Comparison of ENCODE assay signal across 11 cellular contexts in genomic region chr17:44121206-44121605, GRCh38. TPM values are rescaled to one million over a fixed set of nuclear protein-coding genes. Genes with fewer than 3 reads are reported as not detected.
DNase-seq lines count a peak whose midpoint lies in the region; ATAC-seq and TF ChIP-seq lines count a peak whose summit lies in the region.
"Had no signal": no experiment of that assay in that cellular context is flagged by ENCODE, and none has a peak within 500 bp of the region (broad histone marks: within the 10 kb centered on the region; RNA-seq: fewer than 3 reads in every experiment).

No MANE protein-coding gene starts in this region.

- H3K36me3 Mint-ChIP-seq in GM23338 (ENCODE audit: low read depth) = peaks cover 3% of the 10 kb centered on the region; the same call in 1 of the 3 replicates

- H3K4me2 ChIP-seq in GM23338 = peak overlapping the region; percentile 98

- no peaks in the 10 kb centered on the region for H3K9me3 ChIP-seq in gastrocnemius medialis

- H3K27me3 Mint-ChIP-seq in GM23338 (ENCODE audit: insufficient read depth, low read depth, poor library complexity) = peaks cover 7% of the 10 kb centered on the region

- H3K79me2 ChIP-seq in GM23338 (replicated peaks; ENCODE audit: insufficient read depth) = peaks cover 44% of the 10 kb centered on the region

- H3K4me3 Mint-ChIP-seq in GM23338 = peak overlapping the region; percentile 89

- peaks cover 38% of the 10 kb centered on the region for H3K4me1 ChIP-seq in GM23338 (ENCODE audit: insufficient read depth)
- H3K4me1 ChIP-seq in gastrocnemius medialis = peaks cover 59 to 65% of the 10 kb centered on the region in 2 donors

- in situ Hi-C loops in gastrocnemius medialis (cut with MboI; ENCODE audit: low sequenced_read_pairs in 4 of 4) (loop anchor here in 2 of 4 donors (5.0 to 10.0 kb wide), 2 partner anchors 54 to 56 kb away; partner anchors contain the start of gene LSM12 (in 2 of the 2)), GM13976 (cut with MboI; ENCODE audit: low sequenced_read_pairs, unreplicated experiment) (no loop called here)

- H4K20me1 ChIP-seq in GM23338 (replicated peaks; ENCODE audit: insufficient read depth) = peaks cover 17% of the 10 kb centered on the region

- no peak overlapping the region for H3K27ac Mint-ChIP-seq in GM23338

- intact Hi-C loops in gastrocnemius medialis (cut with DNase I; ENCODE audit: low total_unique reads) = loop anchor here (5.0 kb wide), 1 partner anchor 206 kb away; no protein-coding TSS in a partner anchor

- H3K9me3 Mint-ChIP-seq in GM23338 = no peaks in the 10 kb centered on the region

- peaks cover 64% of the 10 kb centered on the region for H3K4me1 Mint-ChIP-seq in GM23338

- DNase-seq in GM23338 (ENCODE audit: low spot score) = no peak
- peak; percentile 82 for DNase-seq in NCI-H82 (lab: John Stamatoyannopoulos, UW)
- no peak for DNase-seq in fibroblast of the aortic adventitia (ENCODE audit: low read depth)
- DNase-seq in gastrocnemius medialis = no peak
- DNase-seq in amniotic stem cell (lab: John Stamatoyannopoulos, UW) = no peak
- no peak for DNase-seq in GM13976 (ENCODE audit: low spot score)
- no peak for DNase-seq in HuH-7.5 (ENCODE audit: low spot score)
- DNase-seq: T1000 had no signal

- peaks cover 4% of the 10 kb centered on the region; the same call in 1 of the 2 replicates for H3F3A ChIP-seq in GM23338 (replicated peaks; ENCODE audit: low read depth)

- TF ChIP-seq POLR2A in gastrocnemius medialis (IDR thresholded peaks at IDR 0.05) = no peak

- 0 out of 2 replicates have a peak overlapping the region, but pooled peaks have one; percentile 9 for H3K27ac ChIP-seq in GM23338 (ENCODE audit: low read depth)
- peak overlapping the region; percentile 93 to 99 (median 96) for H3K27ac ChIP-seq in gastrocnemius medialis

- H3K36me3 ChIP-seq in GM23338 (ENCODE audit: insufficient read depth) (no peaks in the 10 kb centered on the region), gastrocnemius medialis (peaks cover 0 to 11% of the 10 kb centered on the region in 2 donors)

- H2AFZ ChIP-seq in GM23338 = no peak overlapping the region

- TF ChIP-seq CTCF in GM23338 (conservative IDR thresholded peaks at IDR 0.05; ENCODE audit: low read depth in 2 of 2) = no peak
- no peak for TF ChIP-seq CTCF in fibroblast of the aortic adventitia (IDR thresholded peaks at IDR 0.05; ENCODE audit: insufficient read depth, low read length)
- TF ChIP-seq CTCF in gastrocnemius medialis (IDR thresholded peaks at IDR 0.05 in 4 of 5, conservative IDR thresholded peaks at IDR 0.05 in 1 of 5) = no peak
- no peak for TF ChIP-seq CTCF in GM13976 (IDR thresholded peaks at IDR 0.05; ENCODE audit: borderline replicate concordance, control extremely low read depth, extremely low read depth, insufficient read depth, missing control alignments)

- H3K9me2 ChIP-seq in GM23338 (ENCODE audit: insufficient read depth) = no peaks in the 10 kb centered on the region

- H3K27me3 ChIP-seq in GM23338 (ENCODE audit: insufficient read depth) = no peaks in the 10 kb centered on the region
- no peaks in the 10 kb centered on the region for H3K27me3 ChIP-seq in gastrocnemius medialis

- H3K4me3 ChIP-seq in GM23338 (peak overlapping the region; percentile 96; the same call in 1 of the 2 replicates), fibroblast of the aortic adventitia (ENCODE audit: low read depth, low read length) (peak overlapping the region; percentile 90), gastrocnemius medialis (peak overlapping the region in 2 of 4 donors; percentile 81 to 96)

- ATAC-seq in GM23338 (no peak; the same call in 2 of the 3 replicates), gastrocnemius medialis (no peak)

TF ChIP-seq in GM23338, 12 proteins besides CTCF, POLR2A, EP300 and RAD21 (continues in another document):
- TF ChIP-seq, protein P1, sequence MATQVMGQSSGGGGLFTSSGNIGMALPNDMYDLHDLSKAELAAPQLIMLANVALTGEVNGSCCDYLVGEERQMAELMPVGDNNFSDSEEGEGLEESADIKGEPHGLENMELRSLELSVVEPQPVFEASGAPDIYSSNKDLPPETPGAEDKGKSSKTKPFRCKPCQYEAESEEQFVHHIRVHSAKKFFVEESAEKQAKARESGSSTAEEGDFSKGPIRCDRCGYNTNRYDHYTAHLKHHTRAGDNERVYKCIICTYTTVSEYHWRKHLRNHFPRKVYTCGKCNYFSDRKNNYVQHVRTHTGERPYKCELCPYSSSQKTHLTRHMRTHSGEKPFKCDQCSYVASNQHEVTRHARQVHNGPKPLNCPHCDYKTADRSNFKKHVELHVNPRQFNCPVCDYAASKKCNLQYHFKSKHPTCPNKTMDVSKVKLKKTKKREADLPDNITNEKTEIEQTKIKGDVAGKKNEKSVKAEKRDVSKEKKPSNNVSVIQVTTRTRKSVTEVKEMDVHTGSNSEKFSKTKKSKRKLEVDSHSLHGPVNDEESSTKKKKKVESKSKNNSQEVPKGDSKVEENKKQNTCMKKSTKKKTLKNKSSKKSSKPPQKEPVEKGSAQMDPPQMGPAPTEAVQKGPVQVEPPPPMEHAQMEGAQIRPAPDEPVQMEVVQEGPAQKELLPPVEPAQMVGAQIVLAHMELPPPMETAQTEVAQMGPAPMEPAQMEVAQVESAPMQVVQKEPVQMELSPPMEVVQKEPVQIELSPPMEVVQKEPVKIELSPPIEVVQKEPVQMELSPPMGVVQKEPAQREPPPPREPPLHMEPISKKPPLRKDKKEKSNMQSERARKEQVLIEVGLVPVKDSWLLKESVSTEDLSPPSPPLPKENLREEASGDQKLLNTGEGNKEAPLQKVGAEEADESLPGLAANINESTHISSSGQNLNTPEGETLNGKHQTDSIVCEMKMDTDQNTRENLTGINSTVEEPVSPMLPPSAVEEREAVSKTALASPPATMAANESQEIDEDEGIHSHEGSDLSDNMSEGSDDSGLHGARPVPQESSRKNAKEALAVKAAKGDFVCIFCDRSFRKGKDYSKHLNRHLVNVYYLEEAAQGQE (IDR thresholded peaks at IDR 0.05; ENCODE audit: unreplicated experiment) = no peak
- TF ChIP-seq EZH2phosphoT487 (IDR thresholded peaks at IDR 0.05; ENCODE audit: unreplicated experiment) = no peak
- TF ChIP-seq ZNF114 (CRISPR knock-in tag; IDR thresholded peaks at IDR 0.05) = no peak
- no peak for TF ChIP-seq ETS1 (IDR thresholded peaks at IDR 0.05)
- no peak for TF ChIP-seq CREB1 (CRISPR knock-in tag; IDR thresholded peaks at IDR 0.05; ENCODE audit: low read depth)
- TF ChIP-seq JUNB (IDR thresholded peaks at IDR 0.05; ENCODE audit: unreplicated experiment) = no peak
- TF ChIP-seq STAT1 (IDR thresholded peaks at IDR 0.05; ENCODE audit: unreplicated experiment) = no peak
- no peak for TF ChIP-seq ZNF331 (CRISPR knock-in tag; IDR thresholded peaks at IDR 0.05; ENCODE audit: low read depth)
- no peak for TF ChIP-seq NANOG (IDR thresholded peaks at IDR 0.05; ENCODE audit: borderline replicate concordance)
- no peak for TF ChIP-seq POLR2AphosphoS5 (IDR thresholded peaks at IDR 0.05; ENCODE audit: low read depth)
- no peak for TF ChIP-seq EZH2 (IDR thresholded peaks at IDR 0.05; ENCODE audit: low read depth, unreplicated experiment)

RNA-seq across cellular contexts. Expression of gene HDAC5, which starts 2.2 kb away (rescaled TPM):
- 71.1 and 86.9 TPM in 2 replicates for total RNA-seq in GM23338 (2014; rRNA removed; shearing (Covaris generic))
- 16.9 TPM in 2 replicates for polyA plus RNA-seq in GM23338 (2016; fragmentation: Nextera tagmentation; extraction: Ambion mirVana)
- total RNA-seq in fibroblast of the aortic adventitia (ENCODE audit: low replicate concordance) (29.4 and 53.1 TPM in 2 replicates), gastrocnemius medialis (100 to 1,000 TPM in 2 of 4 donors, 10 to 100 TPM in 2; 36.5 to 301 (median 88.0) TPM)

RNA-seq across cellular contexts. Expression of gene HROB, which starts 20.5 kb away (rescaled TPM):
- 17.0 and 19.0 TPM in 2 replicates for total RNA-seq in GM23338 (2014; rRNA removed; shearing (Covaris generic))
- 9.3 TPM in 2 replicates for polyA plus RNA-seq in GM23338 (2016; fragmentation: Nextera tagmentation; extraction: Ambion mirVana)
- total RNA-seq in fibroblast of the aortic adventitia (ENCODE audit: low replicate concordance) (0.25 and 6.1 TPM in 2 replicates), gastrocnemius medialis (1 to 10 TPM in 3 of 4 donors, under 1 TPM in 1; 0.97 to 7.4 (median 1.9) TPM)

RNA-seq across cellular contexts. Expression of gene ASB16, which starts 49.3 kb away (rescaled TPM):
- not detected in 2 replicates for total RNA-seq in GM23338 (2014; rRNA removed; shearing (Covaris generic))
- 0.21 and 0.47 TPM in 2 replicates for polyA plus RNA-seq in GM23338 (2016; fragmentation: Nextera tagmentation; extraction: Ambion mirVana)
- total RNA-seq in fibroblast of the aortic adventitia (ENCODE audit: low replicate concordance) = 0.27 TPM in 1 of 2 replicates, not detected in the other
- 100 to 1,000 TPM in 1 of 4 donors, 10 to 100 TPM in 3; 13.2 to 134 (median 34.2) TPM for total RNA-seq in gastrocnemius medialis
- total RNA-seq: bronchial epithelial cell, fibroblast of villous mesenchyme, lung microvascular endothelial cell had no signal

RNA-seq across cellular contexts. Expression of gene G6PC3, which starts 50.7 kb away (rescaled TPM):
- total RNA-seq in GM23338 (2014; rRNA removed; shearing (Covaris generic)) = 110 and 112 TPM in 2 replicates
- 143 and 154 TPM in 2 replicates for polyA plus RNA-seq in GM23338 (2016; fragmentation: Nextera tagmentation; extraction: Ambion mirVana)
- total RNA-seq in fibroblast of the aortic adventitia (ENCODE audit: low replicate concordance) (9.5 and 38.9 TPM in 2 replicates), gastrocnemius medialis (10 to 100 TPM; 30.5 to 40.5 (median 36.4) TPM)

RNA-seq across cellular contexts. Expression of gene LSM12, which starts 54.7 kb away (rescaled TPM):
- 64.4 and 72.7 TPM in 2 replicates for total RNA-seq in GM23338 (2014; rRNA removed; shearing (Covaris generic))
- polyA plus RNA-seq in GM23338 (2016; fragmentation: Nextera tagmentation; extraction: Ambion mirVana) = 226 and 241 TPM in 2 replicates
- total RNA-seq in fibroblast of the aortic adventitia (ENCODE audit: low replicate concordance) = 13.2 and 77.5 TPM in 2 replicates
- total RNA-seq in gastrocnemius medialis = 10 to 100 TPM; 41.6 to 79.0 (median 56.5) TPM

Comparison
In these comparisons a context has a peak if more than half of its experiments do, and no peak if none do; other contexts are left out.
1. RNA of gene ASB16, which starts 49.3 kb away (total RNA-seq): 13.2 to 134 TPM in gastrocnemius medialis; 0.27 TPM in fibroblast of the aortic adventitia and not detected in GM23338; every median in the first group is over 10 times any median in the second.